ENCODE assay signal across 32 cellular contexts in the genomic region with DNA sequence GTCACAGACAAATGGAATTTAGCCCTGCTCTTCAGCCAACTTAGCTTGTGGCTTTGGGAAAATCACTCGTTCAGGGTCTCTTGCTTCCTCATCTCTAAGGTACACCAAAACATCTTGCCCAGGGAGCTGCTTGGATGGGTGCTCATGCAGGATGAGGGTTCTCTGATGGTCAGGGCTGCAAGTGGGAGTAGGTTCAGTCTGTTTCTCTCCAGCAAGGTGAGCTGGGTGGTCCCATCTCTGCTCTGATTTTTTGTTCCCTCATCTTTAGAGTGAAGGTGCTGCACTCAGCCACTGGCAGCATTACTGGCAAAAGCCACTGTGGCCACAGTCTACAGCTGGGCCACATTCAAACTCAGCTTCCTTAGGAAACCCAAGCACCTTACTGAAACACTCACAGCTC.
"Had no signal": no experiment of that assay in that cellular context is flagged by ENCODE, and none has a peak within 500 bp of the region (broad histone marks: within the 10 kb centered on the region; RNA-seq: fewer than 3 reads in every experiment).

No MANE protein-coding gene starts in this region.

- H3K27me3 ChIP-seq: body of pancreas, brain microvascular endothelial cell, breast epithelium had no signal

- H3K36me3 ChIP-seq: adrenal gland, brain microvascular endothelial cell, breast epithelium had no signal

- FAIRE-seq: astrocyte, TTC549 had no signal

- H3K4me1 ChIP-seq: adrenal gland, body of pancreas, breast epithelium had no signal

- H3K27ac ChIP-seq: adrenal gland, body of pancreas, brain microvascular endothelial cell, breast epithelium, VCaP had no signal

- H3K4me3 ChIP-seq: adrenal gland, body of pancreas, breast epithelium had no signal

- DNase-seq: activated B cell treated with CpG ODN at 0.5 μM for 24 hours; activated CD4-positive, alpha-beta memory T cell treated with anti-CD3 and anti-CD28 coated beads for 36 hours; activated CD4-positive, alpha-beta T cell treated with anti-CD3 and anti-CD28 coated beads for 4 hours; activated CD4-positive, alpha-beta T cell treated with anti-CD3 and anti-CD28 coated beads, Interleukin-2, amount 10 ng/mL, durations not matched to agents 24 days and 14 days; activated CD4-positive, alpha-beta T cell treated with anti-CD3 and anti-CD28 coated beads, Interleukin-2, amount 50 U/mL, for 1 hour; activated CD4-positive, alpha-beta T cell treated with anti-CD3 and anti-CD28 coated beads, Interleukin-2, amount 50 U/mL, for 4 hours; activated CD4-positive, CD25-positive, alpha-beta regulatory T cell treated with anti-CD3 and anti-CD28 coated beads, Interleukin-2, amount 50 U/mL, for 72 hours; activated CD8-positive, alpha-beta memory T cell treated with anti-CD3 and anti-CD28 coated beads, Interleukin-2, amount 50 U/mL, for 4 hours; activated CD8-positive, alpha-beta T cell treated with anti-CD3 and anti-CD28 coated beads for 36 hours; activated gamma-delta T cell treated with Interleukin-2 at 50 U/mL for 16 hours; activated naive CD4-positive, alpha-beta T cell; activated naive CD4-positive, alpha-beta T cell treated with anti-CD3 and anti-CD28 coated beads for 36 hours; activated naive CD4-positive, alpha-beta T cell treated with anti-CD3 and anti-CD28 coated beads, Interleukin-2, amount 50 U/mL, for 16 hours; activated naive CD8-positive, alpha-beta T cell treated with anti-CD3 and anti-CD28 coated beads for 36 hours; activated T-cell treated with anti-CD3 and anti-CD28 coated beads for 4 hours; activated T-cell treated with anti-CD3 and anti-CD28 coated beads, Interleukin-2, amount 50 U/mL, for 1 hour; activated T-cell treated with anti-CD3 and anti-CD28 coated beads, Interleukin-2, amount 50 U/mL, for 4 hours; activated T-cell treated with anti-CD3 and anti-CD28 coated beads, Interleukin-2, amount 50 U/mL, for 72 hours; amniotic stem cell; aorta; body of pancreas; brain microvascular endothelial cell; caudate nucleus; cerebellar nuclear complex; T-helper 1 cell; T-helper 2 cell; T-helper 9 cell had no signal

- H3K9me3 ChIP-seq: adrenal gland, body of pancreas, breast epithelium had no signal
